ENCODE assay signal across 10 cellular contexts in the genomic region with DNA sequence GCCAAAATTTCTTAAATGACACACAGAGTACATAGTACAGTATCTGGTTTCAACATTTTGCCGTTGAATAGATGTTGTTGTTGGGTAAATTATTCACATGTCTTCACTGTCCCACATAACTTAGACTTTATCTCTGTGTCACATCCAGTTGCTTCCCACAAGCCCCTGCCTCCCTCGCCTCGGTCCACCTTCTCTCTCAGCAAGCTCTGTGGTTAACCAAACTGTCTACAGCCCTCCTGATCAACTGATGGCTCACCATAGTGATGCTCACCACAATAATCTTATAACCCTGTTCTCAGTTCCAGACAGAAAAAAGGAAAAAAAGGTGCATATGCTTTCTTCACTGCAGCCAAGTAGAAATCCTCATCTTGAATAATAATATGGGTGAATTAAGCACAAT. TPM values are rescaled to one million over a fixed set of nuclear protein-coding genes. Genes with fewer than 3 reads are reported as not detected.
A peak's percentile ranks its signal among the peaks of the same experiment; 100 is the strongest.
DNase-seq lines count a peak whose midpoint lies in the region; ATAC-seq and TF ChIP-seq lines count a peak whose summit lies in the region.
"Had no signal": no experiment of that assay in that cellular context is flagged by ENCODE, and none has a peak within 500 bp of the region (broad histone marks: within the 10 kb centered on the region; RNA-seq: fewer than 3 reads in every experiment).

No MANE protein-coding gene starts in this region.

- peak overlapping the region; percentile 52 for H3K4me2 ChIP-seq in KMS-11

- CTCF ChIA-PET in HEK293T (lab: Yijun Ruan, JAX): interaction anchor here (0.6 kb wide), 1 partner anchor 58 kb away, joined by 3 read pairs; no protein-coding TSS in a partner anchor

- POLR2A ChIA-PET in HEK293T (lab: Yijun Ruan, JAX): no interaction called here

- H3K9ac ChIP-seq in KMS-11: no peak overlapping the region

- DNase-seq in glomerular visceral epithelial cell (ENCODE audit: extremely low spot score) (peak; percentile 84), erythroblast (lab: John Stamatoyannopoulos, UW) (no peak), HEK293T (ENCODE audit: extremely low spot score) (no peak), right atrium auricular region (ENCODE audit: low spot score) (no peak), omental fat pad (ENCODE audit: low spot score) (no peak)

- TF ChIP-seq CTCF in KMS-11 (conservative IDR thresholded peaks at IDR 0.05; ENCODE audit: low read depth, low read length): no peak
- TF ChIP-seq CTCF in right atrium auricular region (IDR thresholded peaks at IDR 0.05): no peak
- TF ChIP-seq CTCF in omental fat pad (IDR thresholded peaks at IDR 0.05): no peak

- ATAC-seq in GM18858 (IDR thresholded peaks at IDR 0.05; ENCODE audit: unreplicated experiment) (peak; percentile 68), HG02610 (IDR thresholded peaks at IDR 0.05; ENCODE audit: unreplicated experiment) (peak; percentile 74), omental fat pad (ENCODE audit: low FRiP score) (no peak)

- no peak overlapping the region for H2AFZ ChIP-seq in KMS-11 (ENCODE audit: low read depth)

- no peaks in the 10 kb centered on the region for H4K20me1 ChIP-seq in KMS-11 (ENCODE audit: insufficient read depth)

- peaks cover 3% of the 10 kb centered on the region; the same call in 1 of the 2 replicates for H3K27me3 ChIP-seq in KMS-11 (ENCODE audit: insufficient read depth, low read depth)
- H3K27me3 ChIP-seq in right atrium auricular region: no peaks in the 10 kb centered on the region

- no peaks in the 10 kb centered on the region for H3K9me3 ChIP-seq in right atrium auricular region

- no peaks in the 10 kb centered on the region for H3K79me2 ChIP-seq in KMS-11 (ENCODE audit: insufficient read depth, low read depth)

- H3K4me3 ChIP-seq in KMS-11 (IDR thresholded peaks at IDR 0.05; ENCODE audit: insufficient read depth, low read depth, low read length) (no peak overlapping the region), right atrium auricular region (no peak overlapping the region)
- H3K4me3 ChIP-seq: SK-N-MC had no signal

- TF ChIP-seq POLR2A in erythroblast (IDR thresholded peaks at IDR 0.05; ENCODE audit: low read length): no peak

- H3K36me3 ChIP-seq in KMS-11 (ENCODE audit: insufficient read depth): no peaks in the 10 kb centered on the region
- no peaks in the 10 kb centered on the region for H3K36me3 ChIP-seq in right atrium auricular region

- H3K27ac ChIP-seq in KMS-11 (no peak overlapping the region), right atrium auricular region (no peak overlapping the region)
- H3K27ac ChIP-seq: SK-N-MC had no signal

- peaks cover 69% of the 10 kb centered on the region for H3K4me1 ChIP-seq in KMS-11 (ENCODE audit: low read depth, poor library complexity, severe bottlenecking)
- H3K4me1 ChIP-seq in right atrium auricular region: no peaks in the 10 kb centered on the region

TF ChIP-seq in HEK293T, 16 proteins besides CTCF, POLR2A, EP300 and RAD21:
- TF ChIP-seq ELF4 (IDR thresholded peaks at IDR 0.05): no peak
- no peak for TF ChIP-seq L3MBTL2 (conservative IDR thresholded peaks at IDR 0.05)
- no peak for TF ChIP-seq ARNT (IDR thresholded peaks at IDR 0.05)
- TF ChIP-seq NFRKB (IDR thresholded peaks at IDR 0.05): no peak
- no peak for TF ChIP-seq SUZ12 (IDR thresholded peaks at IDR 0.05)
- TF ChIP-seq LEF1 (IDR thresholded peaks at IDR 0.05; ENCODE audit: borderline replicate concordance): no peak
- TF ChIP-seq BHLHE40 (IDR thresholded peaks at IDR 0.05; ENCODE audit: borderline replicate concordance): no peak
- no peak for TF ChIP-seq TARDBP (IDR thresholded peaks at IDR 0.05)
TF ChIP-seq in HEK293T: peak in this region for 0.

RNA-seq across cellular contexts. Expression of a gene that starts 23.0 kb away (rescaled TPM):
- not detected for total RNA-seq in right atrium auricular region
- not detected for total RNA-seq in omental fat pad
- total RNA-seq: skeletal muscle tissue had no signal

RNA-seq across cellular contexts. Expression of a gene that starts 35.1 kb away (rescaled TPM):
- not detected for total RNA-seq in right atrium auricular region
- total RNA-seq in omental fat pad: not detected
- total RNA-seq: skeletal muscle tissue had no signal
